ENCODE assay signal across 12 cellular contexts in genomic region chr20:53842301-53843099, GRCh38.
A peak's percentile ranks its signal among the peaks of the same experiment; 100 is the strongest.
DNase-seq lines count a peak whose midpoint lies in the region; TF ChIP-seq lines count a peak whose summit lies in the region.
"Had no signal": no experiment of that assay in that cellular context is flagged by ENCODE, and none has a peak within 500 bp of the region (broad histone marks: within the 10 kb centered on the region; RNA-seq: fewer than 3 reads in every experiment).

No MANE protein-coding gene starts in this region.

- no peak overlapping the region for H3K4me3 ChIP-seq in parathyroid adenoma (ENCODE audit: low read depth, low read length)
- H3K4me3 ChIP-seq: A549 had no signal

- no peaks in the 10 kb centered on the region for H3K36me3 ChIP-seq in parathyroid adenoma (ENCODE audit: control insufficient read depth, insufficient read depth, low read length)

- peaks cover 47 to 55% (median 54%) of the 10 kb centered on the region in 3 donors for H3K4me1 Mint-ChIP-seq in IgD-negative memory B cell
- peaks cover 70% of the 10 kb centered on the region for H3K4me1 Mint-ChIP-seq in activated T-helper 2 cell treated with anti-CD3 and anti-CD28 coated beads, Interferon-gamma antibody, Interleukin-2, Interleukin-4, amounts not matched to agents 10 μg/mL and 5 μg/mL and 100 μg/mL, durations not matched to agents 14 hours and 24 hours and 36 hours (ENCODE audit: low read depth)

- peak; percentile 40 for DNase-seq in activated CD4-positive, alpha-beta T cell treated with anti-CD3 and anti-CD28 coated beads for 48 hours
- DNase-seq in activated CD4-positive, alpha-beta T cell treated with anti-CD3 and anti-CD28 coated beads for 1 hour: no peak
- DNase-seq in activated T-helper 2 cell treated with anti-CD3 and anti-CD28 coated beads, Interferon-gamma antibody, Interleukin-2, Interleukin-4, amounts not matched to agents 10 μg/mL and 5 μg/mL and 100 μg/mL, durations not matched to agents 14 hours and 24 hours and 36 hours (ENCODE audit: low spot score): no peak
- DNase-seq in NCI-H1694 treated with DMSO at 0.1 percent for 48 hours (lab: John Stamatoyannopoulos, UW) (no peak), cardiac septum (ENCODE audit: low spot score) (no peak), H4 (ENCODE audit: low spot score) (no peak)
- DNase-seq: cortex of kidney, DMS79, right cardiac atrium had no signal

- intact Hi-C loops in activated T-helper 2 cell treated with anti-CD3 and anti-CD28 coated beads, Interferon-gamma antibody, Interleukin-2, Interleukin-4, amounts not matched to agents 10 μg/mL and 5 μg/mL and 100 μg/mL, durations not matched to agents 14 hours and 24 hours and 36 hours (cut with micrococcal nuclease): loop anchor here (1.0 to 10.0 kb wide), 6 partner anchors 27 to 188 kb away; no protein-coding TSS in a partner anchor
- intact Hi-C loops in cardiac septum (cut with DNase I): no loop called here

- TF ChIP-seq CTCF in parathyroid adenoma (IDR thresholded peaks at IDR 0.05): no peak

- no peaks in the 10 kb centered on the region for H3K27me3 ChIP-seq in parathyroid adenoma (ENCODE audit: control insufficient read depth, insufficient read depth, low read length)

- no peak overlapping the region for H3K9ac ChIP-seq in parathyroid adenoma

- no peak overlapping the region for H3K4me2 ChIP-seq in parathyroid adenoma (ENCODE audit: low read length)
- H3K4me2 ChIP-seq: A549 had no signal

- peak overlapping the region in 3 of 4 donors; percentile 40 to 84 (median 42) for H3K4me3 Mint-ChIP-seq in IgD-negative memory B cell
- H3K4me3 Mint-ChIP-seq in activated T-helper 2 cell treated with anti-CD3 and anti-CD28 coated beads, Interferon-gamma antibody, Interleukin-2, Interleukin-4, amounts not matched to agents 10 μg/mL and 5 μg/mL and 100 μg/mL, durations not matched to agents 14 hours and 24 hours and 36 hours (ENCODE audit: low read depth): peak overlapping the region; percentile 18

- H3K27ac Mint-ChIP-seq in IgD-negative memory B cell: peak overlapping the region; percentile 48 to 85 (median 85)
- peak overlapping the region; percentile 88 for H3K27ac Mint-ChIP-seq in activated T-helper 2 cell treated with anti-CD3 and anti-CD28 coated beads, Interferon-gamma antibody, Interleukin-2, Interleukin-4, amounts not matched to agents 10 μg/mL and 5 μg/mL and 100 μg/mL, durations not matched to agents 14 hours and 24 hours and 36 hours

- H3K27ac ChIP-seq in parathyroid adenoma: no peak overlapping the region

- peaks cover 2 to 3% (median 3%) of the 10 kb centered on the region in 3 donors for H3K9me3 Mint-ChIP-seq in IgD-negative memory B cell
- H3K9me3 Mint-ChIP-seq in activated T-helper 2 cell treated with anti-CD3 and anti-CD28 coated beads, Interferon-gamma antibody, Interleukin-2, Interleukin-4, amounts not matched to agents 10 μg/mL and 5 μg/mL and 100 μg/mL, durations not matched to agents 14 hours and 24 hours and 36 hours: no peaks in the 10 kb centered on the region

- H3K9me3 ChIP-seq in parathyroid adenoma (ENCODE audit: control insufficient read depth, low read length): no peaks in the 10 kb centered on the region
- H3K9me3 ChIP-seq: A549 had no signal

- H3K27me3 Mint-ChIP-seq in IgD-negative memory B cell: no peaks in the 10 kb centered on the region
- no peaks in the 10 kb centered on the region for H3K27me3 Mint-ChIP-seq in activated T-helper 2 cell treated with anti-CD3 and anti-CD28 coated beads, Interferon-gamma antibody, Interleukin-2, Interleukin-4, amounts not matched to agents 10 μg/mL and 5 μg/mL and 100 μg/mL, durations not matched to agents 14 hours and 24 hours and 36 hours (ENCODE audit: low read depth)

- H3K79me2 ChIP-seq in parathyroid adenoma: no peaks in the 10 kb centered on the region

- peak overlapping the region; percentile 76 for H2AFZ ChIP-seq in parathyroid adenoma

- H3K36me3 Mint-ChIP-seq in IgD-negative memory B cell: peaks cover 2% of the 10 kb centered on the region
- no peaks in the 10 kb centered on the region for H3K36me3 Mint-ChIP-seq in activated T-helper 2 cell treated with anti-CD3 and anti-CD28 coated beads, Interferon-gamma antibody, Interleukin-2, Interleukin-4, amounts not matched to agents 10 μg/mL and 5 μg/mL and 100 μg/mL, durations not matched to agents 14 hours and 24 hours and 36 hours (ENCODE audit: low read depth)

- H3K4me1 ChIP-seq in parathyroid adenoma: peaks cover 12% of the 10 kb centered on the region
